Comparison of ENCODE assay signal across 19 cellular contexts in genomic region chr6:88142299-88142668, GRCh38. TPM values are rescaled to one million over a fixed set of nuclear protein-coding genes. Genes with fewer than 3 reads are reported as not detected.
"Had no signal": no experiment of that assay in that cellular context is flagged by ENCODE, and none has a peak within 500 bp of the region (broad histone marks: within the 10 kb centered on the region; RNA-seq: fewer than 3 reads in every experiment).

No MANE protein-coding gene starts in this region.

- H3K9me3 Mint-ChIP-seq: activated T-helper 17 cell treated with anti-CD3 and anti-CD28 coated beads, Interleukin-2, amount 50 U/mL, for 72 hours; neural crest cell; T-cell had no signal

- ATAC-seq: activated T-helper 17 cell treated with anti-CD3 and anti-CD28 coated beads, Interleukin-2, amount 50 U/mL, for 72 hours; psoas muscle; sciatic nerve had no signal

- H3K36me3 ChIP-seq: ascending aorta had no signal

- H3K27ac Mint-ChIP-seq: activated T-helper 17 cell treated with anti-CD3 and anti-CD28 coated beads, Interleukin-2, amount 50 U/mL, for 72 hours; T-cell had no signal

- H3K4me3 Mint-ChIP-seq: activated T-helper 17 cell treated with anti-CD3 and anti-CD28 coated beads, Interleukin-2, amount 50 U/mL, for 72 hours; neural crest cell; T-cell had no signal

- DNase-seq: activated CD4-positive, alpha-beta T cell treated with anti-CD3 and anti-CD28 coated beads for 1 hour; activated CD4-positive, alpha-beta T cell treated with anti-CD3 and anti-CD28 coated beads, Interleukin-2, amount 50 U/mL, for 48 hours; activated naive CD4-positive, alpha-beta T cell treated with Interleukin-2 at 50 U/mL for 16 hours; foreskin fibroblast; glutamatergic neuron; hypothalamus; midbrain; psoas muscle; stimulated activated CD4-positive, alpha-beta T cell treated with anti-CD3 and anti-CD28 coated beads, Interleukin-1b, Interleukin-23, amount 100 ng/mL, for 48 hours; T-helper 9 cell had no signal

- H3K27ac ChIP-seq: ascending aorta, esophagus muscularis mucosa, psoas muscle had no signal

- H3K9me3 ChIP-seq: ascending aorta, esophagus muscularis mucosa, psoas muscle had no signal

- H3K4me3 ChIP-seq: ascending aorta, esophagus muscularis mucosa, psoas muscle had no signal

- H3K36me3 Mint-ChIP-seq: T-cell had no signal

- H3K4me1 ChIP-seq: ascending aorta, esophagus muscularis mucosa, psoas muscle had no signal

- FAIRE-seq: colon had no signal

- H3K27me3 ChIP-seq: ascending aorta, esophagus muscularis mucosa had no signal

- H3K4me1 Mint-ChIP-seq: activated T-helper 17 cell treated with anti-CD3 and anti-CD28 coated beads, Interleukin-2, amount 50 U/mL, for 72 hours; T-cell had no signal

RNA-seq across cellular contexts. Expression of gene CNR1, which starts 23.9 kb away (rescaled TPM):
- total RNA-seq: myocyte, osteocyte had no signal
